1 cellular context compared by ENCODE assay signal in genomic region chr19:3298853-3299449, GRCh38.
TF ChIP-seq lines count a peak whose summit lies in the region.

No MANE protein-coding gene starts in this region.

TF ChIP-seq in SK-N-SH, 30 proteins besides CTCF, POLR2A, EP300 and RAD21 (continued from another document):
- TF ChIP-seq MXI1 (IDR thresholded peaks at IDR 0.05; ENCODE audit: low read depth, low read length) (no peak), SMC3 (IDR thresholded peaks at IDR 0.05; ENCODE audit: low read depth, low read length) (no peak), SIN3A (IDR thresholded peaks at IDR 0.05; ENCODE audit: borderline replicate concordance, low read depth, low read length) (no peak), POLR2AphosphoS5 (IDR thresholded peaks at IDR 0.05; ENCODE audit: low read depth, low read length) (no peak)
- TF ChIP-seq, protein P1, sequence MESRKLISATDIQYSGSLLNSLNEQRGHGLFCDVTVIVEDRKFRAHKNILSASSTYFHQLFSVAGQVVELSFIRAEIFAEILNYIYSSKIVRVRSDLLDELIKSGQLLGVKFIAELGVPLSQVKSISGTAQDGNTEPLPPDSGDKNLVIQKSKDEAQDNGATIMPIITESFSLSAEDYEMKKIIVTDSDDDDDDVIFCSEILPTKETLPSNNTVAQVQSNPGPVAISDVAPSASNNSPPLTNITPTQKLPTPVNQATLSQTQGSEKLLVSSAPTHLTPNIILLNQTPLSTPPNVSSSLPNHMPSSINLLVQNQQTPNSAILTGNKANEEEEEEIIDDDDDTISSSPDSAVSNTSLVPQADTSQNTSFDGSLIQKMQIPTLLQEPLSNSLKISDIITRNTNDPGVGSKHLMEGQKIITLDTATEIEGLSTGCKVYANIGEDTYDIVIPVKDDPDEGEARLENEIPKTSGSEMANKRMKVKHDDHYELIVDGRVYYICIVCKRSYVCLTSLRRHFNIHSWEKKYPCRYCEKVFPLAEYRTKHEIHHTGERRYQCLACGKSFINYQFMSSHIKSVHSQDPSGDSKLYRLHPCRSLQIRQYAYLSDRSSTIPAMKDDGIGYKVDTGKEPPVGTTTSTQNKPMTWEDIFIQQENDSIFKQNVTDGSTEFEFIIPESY (IDR thresholded peaks at IDR 0.05; ENCODE audit: borderline replicate concordance, low read depth), result no peak
- TF ChIP-seq, protein P2, sequence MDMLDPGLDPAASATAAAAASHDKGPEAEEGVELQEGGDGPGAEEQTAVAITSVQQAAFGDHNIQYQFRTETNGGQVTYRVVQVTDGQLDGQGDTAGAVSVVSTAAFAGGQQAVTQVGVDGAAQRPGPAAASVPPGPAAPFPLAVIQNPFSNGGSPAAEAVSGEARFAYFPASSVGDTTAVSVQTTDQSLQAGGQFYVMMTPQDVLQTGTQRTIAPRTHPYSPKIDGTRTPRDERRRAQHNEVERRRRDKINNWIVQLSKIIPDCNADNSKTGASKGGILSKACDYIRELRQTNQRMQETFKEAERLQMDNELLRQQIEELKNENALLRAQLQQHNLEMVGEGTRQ (IDR thresholded peaks at IDR 0.05; ENCODE audit: borderline replicate concordance, low read depth, low read length), result no peak
